16 cellular contexts compared by ENCODE assay signal in genomic region chr15:75864213-75865059, GRCh38.
"Had no signal": no experiment of that assay in that cellular context is flagged by ENCODE, and none has a peak within 500 bp of the region (broad histone marks: within the 10 kb centered on the region; RNA-seq: fewer than 3 reads in every experiment).

No MANE protein-coding gene starts in this region.

- H3K27me3 ChIP-seq: body of pancreas, spleen had no signal

- ATAC-seq: activated T-helper 17 cell treated with anti-CD3 and anti-CD28 coated beads, Interleukin-2, amount 50 U/mL, for 72 hours; body of pancreas; left cardiac atrium; right cardiac atrium; stimulated activated naive B cell treated with anti-CD40 and anti-IgM and Interleukin-4, amounts not matched to agents 10 μg/mL and 1 μg/mL and 100 μg/mL, for 72 hours had no signal

- H3K9me3 ChIP-seq: body of pancreas, spleen had no signal

- H3K4me3 ChIP-seq: body of pancreas, coronary artery, spleen had no signal

- DNase-seq: activated CD4-positive, alpha-beta T cell treated with anti-CD3 and anti-CD28 coated beads for 4 hours; activated naive CD4-positive, alpha-beta T cell treated with anti-CD3 and anti-CD28 coated beads, Interleukin-2, amount 50 U/mL, for 16 hours; amniotic stem cell; body of pancreas; central memory CD4-positive, alpha-beta T cell; effector CD4-positive, alpha-beta T cell; left cardiac atrium; mammary epithelial cell; natural killer cell; right cardiac atrium; spleen; stimulated activated CD4-positive, alpha-beta T cell treated with anti-CD3 and anti-CD28 coated beads, Interleukin-1b, Interleukin-23, amount 100 ng/mL, for 48 hours; stimulated activated naive B cell treated with anti-CD40 and anti-IgM and Interleukin-4, amounts not matched to agents 10 μg/mL and 1 μg/mL and 100 μg/mL, for 72 hours; T-helper 9 cell had no signal

- H3K4me1 ChIP-seq: body of pancreas had no signal

- H3K27ac ChIP-seq: body of pancreas, coronary artery, spleen had no signal
